In genomic region chr17:79282294-79282693, GRCh38 we compare ENCODE assay signal across 30 cellular contexts.
"Had no signal": no experiment of that assay in that cellular context is flagged by ENCODE, and none has a peak within 500 bp of the region (broad histone marks: within the 10 kb centered on the region; RNA-seq: fewer than 3 reads in every experiment).

No MANE protein-coding gene starts in this region.

- H3K4me3 ChIP-seq: neural progenitor cell, ovary, psoas muscle, skin epidermis, smooth muscle cell, spleen, suprapubic skin, testis, tibial artery, transverse colon, upper lobe of right lung, uterus had no signal

- H3K4me2 ChIP-seq: neural progenitor cell, smooth muscle cell had no signal

- H3K4me1 ChIP-seq: neural progenitor cell, parathyroid adenoma, spleen, suprapubic skin, testis, tibial artery, transverse colon, upper lobe of right lung, uterus had no signal

- H3K27ac ChIP-seq: neural progenitor cell, neutrophil, ovary, parathyroid adenoma, psoas muscle, skin epidermis, spleen, suprapubic skin, testis, tibial artery, transverse colon, upper lobe of right lung, uterus had no signal

- H3K9me3 ChIP-seq: neutrophil, ovary, psoas muscle, spleen, suprapubic skin, testis, tibial artery, transverse colon, upper lobe of right lung, uterus had no signal

- ATAC-seq: naive thymus-derived CD4-positive, alpha-beta T cell; natural killer cell; psoas muscle; right cardiac atrium; sciatic nerve; stimulated activated memory B cell treated with anti-CD40 and anti-IgM and Interleukin-4, amounts not matched to agents 10 μg/mL and 1 μg/mL and 100 μg/mL, for 72 hours; stimulated activated naive CD8-positive, alpha-beta T cell treated with anti-CD3 and anti-CD28 coated beads, Interleukin-15, amount 100 ng/mL, for 72 hours; stimulated activated naive CD8-positive, alpha-beta T cell treated with anti-CD3 and anti-CD28 coated beads, Interleukin-15, Interleukin-2, amounts not matched to agents 100 U/mL and 50 U/mL, for 24 hours; upper lobe of right lung had no signal

- H3K36me3 ChIP-seq: neural progenitor cell, neutrophil, ovary, spleen, suprapubic skin, tibial artery, transverse colon, upper lobe of right lung, uterus had no signal

- H3K9ac ChIP-seq: neural progenitor cell, parathyroid adenoma had no signal

- H3K27me3 ChIP-seq: neural progenitor cell, ovary, testis, transverse colon, uterus had no signal

- DNase-seq: naive thymus-derived CD4-positive, alpha-beta T cell; natural killer cell; nucleus accumbens; ovary; posterior cingulate gyrus; psoas muscle; right cardiac atrium; spleen; stimulated activated CD4-positive, alpha-beta T cell treated with anti-CD3 and anti-CD28 coated beads, Interleukin-12 subunit alpha, Interleukin-12 subunit beta, amount 100 ng/mL, for 4 hours; stimulated activated CD4-positive, alpha-beta T cell treated with anti-CD3 and anti-CD28 coated beads, Interleukin-1b, Interleukin-23, amount 100 ng/mL, for 48 hours; stimulated activated CD4-positive, alpha-beta T cell treated with anti-CD3 and anti-CD28 coated beads, Interleukin-4, amount 100 ng/mL, for 1 hour; stimulated activated CD4-positive, alpha-beta T cell treated with anti-CD3 and anti-CD28 coated beads, Interleukin-4, amount 100 ng/mL, for 4 hours; stimulated activated CD8-positive, alpha-beta memory T cell treated with anti-CD3 and anti-CD28 coated beads, Interleukin-4, amount 100 ng/mL, for 48 hours; stimulated activated naive CD4-positive, alpha-beta T cell; stimulated activated naive CD8-positive, alpha-beta T cell treated with anti-CD3 and anti-CD28 coated beads, Interleukin-15, amount 100 ng/mL, for 72 hours; stimulated activated naive CD8-positive, alpha-beta T cell treated with anti-CD3 and anti-CD28 coated beads, Interleukin-15, Interleukin-2, amounts not matched to agents 100 U/mL and 50 U/mL, for 24 hours; substantia nigra; testis; tibial artery; transverse colon; upper lobe of right lung; uterus had no signal

- H2AFZ ChIP-seq: neural progenitor cell, parathyroid adenoma had no signal
